Comparison of ENCODE assay signal across 15 cellular contexts in the genomic region with DNA sequence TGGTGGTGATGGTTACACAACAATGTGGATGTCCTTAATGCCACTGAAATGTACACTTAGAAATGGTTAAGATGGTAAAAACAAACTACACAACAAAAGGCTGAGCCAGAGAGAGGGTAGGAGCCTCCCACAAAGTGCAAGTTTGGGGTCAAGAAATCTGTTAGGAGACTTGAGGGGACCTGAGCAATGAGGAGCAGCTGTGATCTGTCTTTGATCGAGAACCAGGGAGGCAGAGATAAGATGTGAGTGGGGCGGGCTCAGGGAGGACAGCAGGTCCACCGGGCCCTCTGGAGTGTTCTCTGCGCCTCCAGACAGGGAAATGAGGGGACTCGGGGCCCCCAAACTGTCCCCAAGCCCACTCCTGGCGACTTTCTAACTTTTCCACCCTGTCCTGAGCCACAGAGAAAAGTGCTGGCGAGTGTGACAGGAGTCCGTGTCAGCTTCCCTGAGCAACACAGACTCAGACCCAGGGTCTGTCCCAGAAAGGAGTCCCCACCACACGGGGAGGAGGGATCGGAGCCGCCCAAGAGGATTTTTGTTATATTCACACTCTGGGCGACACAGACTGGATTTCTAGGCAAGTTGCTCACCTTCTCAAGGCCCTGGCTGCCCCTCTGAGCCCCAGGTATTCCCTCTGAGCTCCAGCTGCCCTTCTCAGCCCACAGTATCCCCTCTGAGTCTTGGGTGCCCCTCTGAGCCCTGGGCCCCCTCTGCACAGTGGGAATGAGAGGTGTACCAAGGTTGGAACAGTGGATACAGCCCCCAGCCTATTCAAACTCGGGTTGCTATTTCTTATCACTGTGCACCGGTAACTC.
"Had no signal": no experiment of that assay in that cellular context is flagged by ENCODE, and none has a peak within 500 bp of the region (broad histone marks: within the 10 kb centered on the region; RNA-seq: fewer than 3 reads in every experiment).

No MANE protein-coding gene starts in this region.

- H3K9me3 Mint-ChIP-seq: activated naive CD4-positive, alpha-beta T cell treated with anti-CD3 and anti-CD28 coated beads, Interleukin-2, amount 50 U/mL, for 72 hours; central memory CD8-positive, alpha-beta T cell; natural killer cell; stimulated activated naive CD8-positive, alpha-beta T cell treated with anti-CD3 and anti-CD28 coated beads, Interleukin-15, amount 100 ng/mL, for 72 hours had no signal

- DNase-seq: activated effector memory CD4-positive, alpha-beta T cell treated with Interleukin-2 at 50 U/mL for 16 hours; activated T-cell treated with anti-CD3 and anti-CD28 coated beads, Interleukin-2, amount 50 U/mL, for 1 hour; amniotic stem cell; body of pancreas; dermis blood vessel endothelial cell; natural killer cell; ovary; stimulated activated CD4-positive, alpha-beta T cell treated with anti-CD3 and anti-CD28 coated beads, Interleukin-15, amount 100 ng/mL, for 24 hours; stimulated activated CD4-positive, alpha-beta T cell treated with anti-CD3 and anti-CD28 coated beads, Interleukin-4, amount 100 ng/mL, for 4 hours; stimulated activated naive CD8-positive, alpha-beta T cell treated with anti-CD3 and anti-CD28 coated beads, Interleukin-15, amount 100 ng/mL, for 72 hours; testis; uterus had no signal

- ATAC-seq: activated naive CD4-positive, alpha-beta T cell treated with anti-CD3 and anti-CD28 coated beads, Interleukin-2, amount 50 U/mL, for 72 hours; body of pancreas; natural killer cell; stimulated activated naive CD8-positive, alpha-beta T cell treated with anti-CD3 and anti-CD28 coated beads, Interleukin-15, amount 100 ng/mL, for 72 hours had no signal

- H3K27ac ChIP-seq: body of pancreas, ovary, testis, uterus had no signal

- H3K4me3 ChIP-seq: body of pancreas, lung, ovary, testis, uterus had no signal

- H3K36me3 Mint-ChIP-seq: activated naive CD4-positive, alpha-beta T cell treated with anti-CD3 and anti-CD28 coated beads, Interleukin-2, amount 50 U/mL, for 72 hours; natural killer cell had no signal

- H3K4me3 Mint-ChIP-seq: central memory CD8-positive, alpha-beta T cell; natural killer cell; stimulated activated naive CD8-positive, alpha-beta T cell treated with anti-CD3 and anti-CD28 coated beads, Interleukin-15, amount 100 ng/mL, for 72 hours had no signal

- H3K27me3 ChIP-seq: body of pancreas, ovary, testis, uterus had no signal

- H3K36me3 ChIP-seq: ovary, uterus had no signal

- H3K9me3 ChIP-seq: body of pancreas, ovary, testis, uterus had no signal

- H3K27me3 Mint-ChIP-seq: central memory CD8-positive, alpha-beta T cell had no signal

- H3K27ac Mint-ChIP-seq: activated naive CD4-positive, alpha-beta T cell treated with anti-CD3 and anti-CD28 coated beads, Interleukin-2, amount 50 U/mL, for 72 hours; natural killer cell had no signal

- H3K4me1 Mint-ChIP-seq: central memory CD8-positive, alpha-beta T cell; natural killer cell; stimulated activated naive CD8-positive, alpha-beta T cell treated with anti-CD3 and anti-CD28 coated beads, Interleukin-15, amount 100 ng/mL, for 72 hours had no signal

- H3K4me1 ChIP-seq: body of pancreas, testis, uterus had no signal
